In the genomic region with DNA sequence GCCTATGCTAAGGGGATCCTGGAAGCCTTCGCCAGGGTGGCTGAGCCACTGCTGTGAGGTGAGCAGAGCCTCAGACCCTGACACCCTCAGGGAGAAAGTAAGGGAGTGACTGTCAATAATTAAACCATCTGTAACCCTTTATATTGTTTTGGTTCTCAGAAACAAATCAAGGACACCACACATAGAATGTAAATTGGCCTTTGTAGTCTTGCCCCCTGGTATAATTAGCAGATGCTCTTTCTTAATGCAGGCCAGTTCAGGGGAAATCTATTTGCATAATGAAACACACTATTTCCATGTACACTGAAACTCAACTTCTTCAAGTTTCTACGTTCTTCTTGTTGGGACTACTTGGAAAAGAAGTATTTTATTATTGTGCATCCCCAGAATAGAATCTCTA, we compare ENCODE assay signal across 15 cellular contexts.
A peak's percentile ranks its signal among the peaks of the same experiment; 100 is the strongest.
DNase-seq lines count a peak whose midpoint lies in the region; ATAC-seq and TF ChIP-seq lines count a peak whose summit lies in the region.
"Had no signal": no experiment of that assay in that cellular context is flagged by ENCODE, and none has a peak within 500 bp of the region (broad histone marks: within the 10 kb centered on the region; RNA-seq: fewer than 3 reads in every experiment).

No MANE protein-coding gene starts in this region.

- H3K9me3 Mint-ChIP-seq in activated naive CD8-positive, alpha-beta T cell treated with anti-CD3 and anti-CD28 coated beads for 36 hours: no peaks in the 10 kb centered on the region
- H3K9me3 Mint-ChIP-seq: natural killer cell treated with Interleukin-12 subunit alpha and Interleukin-12 subunit beta and Interleukin-15 and Interleukin-18, amount 100 ng/mL, for 72 hours had no signal

- no peaks in the 10 kb centered on the region for H3K79me2 ChIP-seq in MM.1S (ENCODE audit: low read length)

- no peaks in the 10 kb centered on the region for H4K20me1 ChIP-seq in MM.1S (ENCODE audit: insufficient read depth, low read length)

- ATAC-seq in GM18861 (IDR thresholded peaks at IDR 0.05; ENCODE audit: unreplicated experiment): peak; percentile 92
- ATAC-seq in GM21423 (IDR thresholded peaks at IDR 0.05; ENCODE audit: unreplicated experiment): peak; percentile 93
- ATAC-seq in HG02970 (IDR thresholded peaks at IDR 0.05; ENCODE audit: low FRiP score, unreplicated experiment): peak; percentile 75
- ATAC-seq: natural killer cell treated with Interleukin-12 subunit alpha and Interleukin-12 subunit beta and Interleukin-15 and Interleukin-18, amount 100 ng/mL, for 72 hours had no signal

- peak overlapping the region; percentile 4; the same call in 1 of the 2 replicates for H3K4me2 ChIP-seq in MM.1S (ENCODE audit: low read depth, low read length)

- H3K27ac ChIP-seq in MM.1S (ENCODE audit: low read length) (peak overlapping the region; percentile 46; the same call in 1 of the 2 replicates), suprapubic skin (no peak overlapping the region)
- H3K27ac ChIP-seq: upper lobe of left lung had no signal

- H3K36me3 Mint-ChIP-seq in activated naive CD8-positive, alpha-beta T cell treated with anti-CD3 and anti-CD28 coated beads for 36 hours: no peaks in the 10 kb centered on the region

- no peak for TF ChIP-seq CTCF in MM.1S (IDR thresholded peaks at IDR 0.05; ENCODE audit: low read length)
- TF ChIP-seq CTCF in suprapubic skin (IDR thresholded peaks at IDR 0.05): no peak

- no peaks in the 10 kb centered on the region for H3K27me3 ChIP-seq in MM.1S (replicated peaks; ENCODE audit: insufficient read depth, low read length)
- H3K27me3 ChIP-seq in suprapubic skin: no peaks in the 10 kb centered on the region
- H3K27me3 ChIP-seq: upper lobe of left lung had no signal

- H3K27ac Mint-ChIP-seq in activated naive CD8-positive, alpha-beta T cell treated with anti-CD3 and anti-CD28 coated beads for 36 hours: no peak overlapping the region
- H3K27ac Mint-ChIP-seq: natural killer cell treated with Interleukin-12 subunit alpha and Interleukin-12 subunit beta and Interleukin-15 and Interleukin-18, amount 100 ng/mL, for 72 hours had no signal

- H3K27me3 Mint-ChIP-seq in activated naive CD8-positive, alpha-beta T cell treated with anti-CD3 and anti-CD28 coated beads for 36 hours: peaks cover 4% of the 10 kb centered on the region

- no peaks in the 10 kb centered on the region for H3F3A ChIP-seq in MM.1S (ENCODE audit: insufficient read depth, low read length)

- H3K36me3 ChIP-seq in MM.1S (replicated peaks; ENCODE audit: insufficient read depth, low read length) (no peaks in the 10 kb centered on the region), suprapubic skin (no peaks in the 10 kb centered on the region)
- H3K36me3 ChIP-seq: upper lobe of left lung had no signal

- H3K4me3 ChIP-seq in MM.1S (ENCODE audit: low read length): no peak overlapping the region
- no peak overlapping the region for H3K4me3 ChIP-seq in suprapubic skin
- H3K4me3 ChIP-seq: upper lobe of left lung had no signal

- H3K9me2 ChIP-seq in MM.1S (replicated peaks; ENCODE audit: insufficient read depth, low read length): no peaks in the 10 kb centered on the region

- H3K4me3 Mint-ChIP-seq in activated naive CD8-positive, alpha-beta T cell treated with anti-CD3 and anti-CD28 coated beads for 36 hours: no peak overlapping the region
- H3K4me3 Mint-ChIP-seq: natural killer cell treated with Interleukin-12 subunit alpha and Interleukin-12 subunit beta and Interleukin-15 and Interleukin-18, amount 100 ng/mL, for 72 hours had no signal

- peaks cover 31% of the 10 kb centered on the region for H3K4me1 ChIP-seq in MM.1S (ENCODE audit: low read length)
- no peaks in the 10 kb centered on the region for H3K4me1 ChIP-seq in suprapubic skin
- H3K4me1 ChIP-seq: upper lobe of left lung had no signal

- TF ChIP-seq EP300 in suprapubic skin (IDR thresholded peaks at IDR 0.05): no peak

- H3K4me1 Mint-ChIP-seq in activated naive CD8-positive, alpha-beta T cell treated with anti-CD3 and anti-CD28 coated beads for 36 hours: no peaks in the 10 kb centered on the region

- TF ChIP-seq POLR2A in suprapubic skin (IDR thresholded peaks at IDR 0.05): no peak

- 0 out of 2 replicates have a peak overlapping the region, but pooled peaks have one; percentile 16 for H2AFZ ChIP-seq in MM.1S (ENCODE audit: low read length)

- WGBS in suprapubic skin: 37% methylated on average over 2 of the region's 2 CpGs

- no peaks in the 10 kb centered on the region for H3K9me3 ChIP-seq in MM.1S (replicated peaks; ENCODE audit: insufficient read depth, low read length)
- no peaks in the 10 kb centered on the region for H3K9me3 ChIP-seq in suprapubic skin
- H3K9me3 ChIP-seq: upper lobe of left lung had no signal

- DNase-seq in MM.1S: peak; percentile 53
- DNase-seq in anterior cingulate cortex (lab: John Stamatoyannopoulos, UW): no peak
- DNase-seq in activated naive CD8-positive, alpha-beta T cell treated with anti-CD3 and anti-CD28 coated beads for 36 hours: no peak
- no peak for DNase-seq in effector CD8-positive, alpha-beta T cell (lab: John Stamatoyannopoulos, UW)
- DNase-seq in suprapubic skin (ENCODE audit: low spot score in 2 of 2): no peak
- DNase-seq: aorta, foreskin melanocyte, kidney glomerular epithelial cell, NCI-H510A treated with DMSO at 0.1 percent for 48 hours, SHP77, upper lobe of left lung had no signal

- no peak overlapping the region for H3K9ac ChIP-seq in MM.1S (ENCODE audit: low read length)
